In the genomic region with DNA sequence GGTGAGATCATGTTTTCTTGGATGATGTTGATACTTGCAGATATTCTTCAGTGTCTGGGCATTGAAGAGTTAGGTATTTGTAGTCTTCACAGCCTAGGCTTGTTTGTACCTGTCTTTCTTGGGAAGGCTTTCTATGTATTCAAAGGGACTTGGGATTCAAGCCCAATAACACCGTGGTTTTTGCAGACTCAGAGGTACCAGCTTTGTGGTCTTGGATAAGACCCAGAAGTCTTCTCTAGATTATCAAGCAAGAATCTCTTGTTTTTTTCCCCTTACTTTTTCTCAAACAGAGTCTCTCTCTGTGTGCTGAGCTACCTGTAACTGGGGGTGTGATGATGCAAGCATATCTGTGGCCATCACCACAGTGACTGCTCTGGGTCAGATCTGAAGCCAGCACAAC, we compare ENCODE assay signal across 39 cellular contexts. TPM values are rescaled to one million over a fixed set of nuclear protein-coding genes. Genes with fewer than 3 reads are reported as not detected.
"Had no signal": no experiment of that assay in that cellular context is flagged by ENCODE, and none has a peak within 500 bp of the region (broad histone marks: within the 10 kb centered on the region; RNA-seq: fewer than 3 reads in every experiment).

No MANE protein-coding gene starts in this region.

- H3K36me3 ChIP-seq: adrenal gland, brain microvascular endothelial cell, breast epithelium, cardiac muscle cell had no signal

- H3K9me3 ChIP-seq: adrenal gland, body of pancreas, breast epithelium had no signal

- DNase-seq: activated B cell treated with CpG ODN at 0.5 μM for 24 hours; activated CD4-positive, alpha-beta memory T cell treated with anti-CD3 and anti-CD28 coated beads for 36 hours; activated CD4-positive, alpha-beta T cell treated with anti-CD3 and anti-CD28 coated beads for 4 hours; activated CD4-positive, alpha-beta T cell treated with anti-CD3 and anti-CD28 coated beads, Interleukin-2, amount 10 ng/mL, durations not matched to agents 24 days and 14 days; activated CD4-positive, alpha-beta T cell treated with anti-CD3 and anti-CD28 coated beads, Interleukin-2, amount 50 U/mL, for 1 hour; activated CD4-positive, alpha-beta T cell treated with anti-CD3 and anti-CD28 coated beads, Interleukin-2, amount 50 U/mL, for 4 hours; activated CD4-positive, CD25-positive, alpha-beta regulatory T cell treated with anti-CD3 and anti-CD28 coated beads, Interleukin-2, amount 50 U/mL, for 72 hours; activated CD8-positive, alpha-beta memory T cell treated with anti-CD3 and anti-CD28 coated beads, Interleukin-2, amount 50 U/mL, for 4 hours; activated CD8-positive, alpha-beta T cell treated with anti-CD3 and anti-CD28 coated beads for 36 hours; activated effector memory CD4-positive, alpha-beta T cell treated with anti-CD3 and anti-CD28 coated beads, Interleukin-2, amount 50 U/mL, for 16 hours; activated gamma-delta T cell treated with Interleukin-2 at 50 U/mL for 16 hours; activated naive CD4-positive, alpha-beta T cell; activated naive CD4-positive, alpha-beta T cell treated with anti-CD3 and anti-CD28 coated beads for 36 hours; activated naive CD4-positive, alpha-beta T cell treated with anti-CD3 and anti-CD28 coated beads, Interleukin-2, amount 50 U/mL, for 16 hours; activated naive CD8-positive, alpha-beta T cell treated with anti-CD3 and anti-CD28 coated beads for 36 hours; activated T-cell treated with anti-CD3 and anti-CD28 coated beads for 4 hours; activated T-cell treated with anti-CD3 and anti-CD28 coated beads, Interleukin-2, amount 50 U/mL, for 1 hour; activated T-cell treated with anti-CD3 and anti-CD28 coated beads, Interleukin-2, amount 50 U/mL, for 4 hours; activated T-cell treated with anti-CD3 and anti-CD28 coated beads, Interleukin-2, amount 50 U/mL, for 72 hours; adrenal gland; amniotic stem cell; aorta; body of pancreas; brain microvascular endothelial cell; caudate nucleus; T-helper 1 cell; T-helper 2 cell; T-helper 9 cell had no signal

- H3K4me1 ChIP-seq: adrenal gland, body of pancreas, breast epithelium had no signal

- H3K27ac Mint-ChIP-seq: activated B cell treated with CpG ODN at 0.5 μM for 24 hours; activated CD4-positive, alpha-beta memory T cell treated with anti-CD3 and anti-CD28 coated beads for 36 hours; activated CD4-positive, alpha-beta T cell treated with anti-CD3 and anti-CD28 coated beads, Interleukin-2, amount 10 ng/mL, durations not matched to agents 24 days and 14 days; activated CD8-positive, alpha-beta T cell treated with anti-CD3 and anti-CD28 coated beads for 36 hours; activated naive CD4-positive, alpha-beta T cell treated with anti-CD3 and anti-CD28 coated beads for 36 hours; activated naive CD4-positive, alpha-beta T cell treated with anti-CD3 and anti-CD28 coated beads, Interleukin-2, amount 50 U/mL, for 72 hours; activated naive CD8-positive, alpha-beta T cell treated with anti-CD3 and anti-CD28 coated beads for 36 hours; activated T-cell treated with anti-CD3 and anti-CD28 coated beads, Interleukin-2, amount 50 U/mL, for 72 hours; activated T-helper 1 cell treated with anti-CD3 and anti-CD28 coated beads, Interleukin-12 subunit alpha, Interleukin-12 subunit beta, Interleukin-2, Interleukin-4 antibody, amounts not matched to agents 30 ng/mL and 10 ng/mL and 1 ng/mL, durations not matched to agents 14 hours and 24 hours and 36 hours; activated T-helper 17 cell treated with anti-CD3 and anti-CD28 coated beads, Interleukin-2, amount 50 U/mL, for 72 hours; T-helper 1 cell treated with Interleukin-12 subunit alpha and Interleukin-12 subunit beta and Interleukin-4 antibody, amounts not matched to agents 30 μg/mL and 1 μg/mL, for 36 hours; T-helper 2 cell treated with Interferon-gamma antibody and Interleukin-4, amounts not matched to agents 5 μg/mL and 100 μg/mL, for 36 hours had no signal

- H3K27me3 ChIP-seq: adrenal gland, body of pancreas, brain microvascular endothelial cell, breast epithelium had no signal

- H3K4me3 Mint-ChIP-seq: activated B cell treated with CpG ODN at 0.5 μM for 24 hours; activated CD4-positive, alpha-beta memory T cell treated with anti-CD3 and anti-CD28 coated beads for 36 hours; activated CD4-positive, alpha-beta T cell treated with anti-CD3 and anti-CD28 coated beads, Interleukin-2, amount 10 ng/mL, durations not matched to agents 24 days and 14 days; activated CD8-positive, alpha-beta T cell treated with anti-CD3 and anti-CD28 coated beads for 36 hours; activated naive CD4-positive, alpha-beta T cell treated with anti-CD3 and anti-CD28 coated beads for 36 hours; activated naive CD8-positive, alpha-beta T cell treated with anti-CD3 and anti-CD28 coated beads for 36 hours; activated T-cell treated with anti-CD3 and anti-CD28 coated beads, Interleukin-2, amount 50 U/mL, for 4 hours; activated T-cell treated with anti-CD3 and anti-CD28 coated beads, Interleukin-2, amount 50 U/mL, for 72 hours; activated T-helper 1 cell treated with anti-CD3 and anti-CD28 coated beads, Interleukin-12 subunit alpha, Interleukin-12 subunit beta, Interleukin-2, Interleukin-4 antibody, amounts not matched to agents 30 ng/mL and 10 ng/mL and 1 ng/mL, durations not matched to agents 14 hours and 24 hours and 36 hours; activated T-helper 17 cell treated with anti-CD3 and anti-CD28 coated beads, Interleukin-2, amount 50 U/mL, for 72 hours; central memory CD8-positive, alpha-beta T cell; T-helper 1 cell treated with Interleukin-12 subunit alpha and Interleukin-12 subunit beta and Interleukin-4 antibody, amounts not matched to agents 30 μg/mL and 1 μg/mL, for 36 hours; T-helper 2 cell treated with Interferon-gamma antibody and Interleukin-4, amounts not matched to agents 5 μg/mL and 100 μg/mL, for 36 hours had no signal

- H3K9me3 Mint-ChIP-seq: activated T-helper 17 cell treated with anti-CD3 and anti-CD28 coated beads, Interleukin-2, amount 50 U/mL, for 72 hours had no signal

- ATAC-seq: activated CD8-positive, alpha-beta T cell treated with anti-CD3 and anti-CD28 coated beads for 36 hours; activated naive CD4-positive, alpha-beta T cell treated with anti-CD3 and anti-CD28 coated beads, Interleukin-2, amount 50 U/mL, for 72 hours; activated T-cell treated with anti-CD3 and anti-CD28 coated beads, Interleukin-2, amount 50 U/mL, for 4 hours; activated T-cell treated with anti-CD3 and anti-CD28 coated beads, Interleukin-2, amount 50 U/mL, for 72 hours; activated T-helper 17 cell treated with anti-CD3 and anti-CD28 coated beads, Interleukin-2, amount 50 U/mL, for 72 hours; body of pancreas had no signal

- H3K27ac ChIP-seq: adrenal gland, body of pancreas, brain microvascular endothelial cell, breast epithelium, cardiac muscle cell, VCaP had no signal

- H3K4me1 Mint-ChIP-seq: activated CD4-positive, alpha-beta T cell treated with anti-CD3 and anti-CD28 coated beads, Interleukin-2, amount 10 ng/mL, durations not matched to agents 24 days and 14 days; activated T-helper 17 cell treated with anti-CD3 and anti-CD28 coated beads, Interleukin-2, amount 50 U/mL, for 72 hours; central memory CD8-positive, alpha-beta T cell had no signal

- H3K4me3 ChIP-seq: adrenal gland, body of pancreas, breast epithelium, cardiac muscle cell had no signal

- H3K27me3 Mint-ChIP-seq: activated B cell treated with CpG ODN at 0.5 μM for 24 hours had no signal

RNA-seq across cellular contexts. Expression of gene CCK, which starts 42.7 kb away (rescaled TPM):
- total RNA-seq: activated B cell treated with CpG ODN at 0.5 μM for 24 hours; activated CD4-positive, alpha-beta memory T cell treated with anti-CD3 and anti-CD28 coated beads for 36 hours; activated CD4-positive, alpha-beta T cell treated with anti-CD3 and anti-CD28 coated beads, Interleukin-2, amount 10 ng/mL, durations not matched to agents 24 days and 14 days; activated CD8-positive, alpha-beta memory T cell treated with anti-CD3 and anti-CD28 coated beads for 36 hours; activated CD8-positive, alpha-beta T cell treated with anti-CD3 and anti-CD28 coated beads for 36 hours; activated naive CD4-positive, alpha-beta T cell treated with anti-CD3 and anti-CD28 coated beads for 36 hours; activated naive CD4-positive, alpha-beta T cell treated with anti-CD3 and anti-CD28 coated beads, Interleukin-2, amount 50 U/mL, for 72 hours; activated naive CD8-positive, alpha-beta T cell treated with anti-CD3 and anti-CD28 coated beads for 36 hours; activated T-cell treated with anti-CD3 and anti-CD28 coated beads, Interleukin-2, amount 50 U/mL, for 4 hours; activated T-cell treated with anti-CD3 and anti-CD28 coated beads, Interleukin-2, amount 50 U/mL, for 72 hours; activated T-helper 1 cell treated with anti-CD3 and anti-CD28 coated beads, Interleukin-12 subunit alpha, Interleukin-12 subunit beta, Interleukin-2, Interleukin-4 antibody, amounts not matched to agents 30 ng/mL and 10 ng/mL and 1 ng/mL, durations not matched to agents 14 hours and 24 hours and 36 hours; activated T-helper 17 cell treated with anti-CD3 and anti-CD28 coated beads, Interleukin-2, amount 50 U/mL, for 72 hours; aorta; astrocyte; body of pancreas; breast epithelium; cardiac muscle cell had no signal
- polyA plus RNA-seq: cardiac muscle cell had no signal
